26 cellular contexts compared by ENCODE assay signal in genomic region chr3:90129710-90130109, GRCh38.
"Had no signal": no experiment of that assay in that cellular context is flagged by ENCODE, and none has a peak within 500 bp of the region (broad histone marks: within the 10 kb centered on the region; RNA-seq: fewer than 3 reads in every experiment).

No MANE protein-coding gene starts in this region.

- H3K27me3 ChIP-seq: dorsolateral prefrontal cortex, esophagus squamous epithelium, gastrocnemius medialis, heart right ventricle, left lung had no signal

- FAIRE-seq: endothelial cell of umbilical vein, islet of Langerhans, keratinocyte had no signal

- H3K27ac ChIP-seq: coronary artery, dorsolateral prefrontal cortex, epithelial cell of prostate, esophagus squamous epithelium, gastrocnemius medialis, heart right ventricle, left lung, lower lobe of right lung had no signal

- H3K27ac Mint-ChIP-seq: memory B cell; naive thymus-derived CD4-positive, alpha-beta T cell had no signal

- H3K4me3 Mint-ChIP-seq: memory B cell; naive thymus-derived CD4-positive, alpha-beta T cell had no signal

- H3K9me3 ChIP-seq: gastrocnemius medialis had no signal

- H3K36me3 Mint-ChIP-seq: memory B cell; naive thymus-derived CD4-positive, alpha-beta T cell had no signal

- H3K36me3 ChIP-seq: esophagus squamous epithelium, gastrocnemius medialis, heart right ventricle, left lung, lower lobe of right lung had no signal

- H3K4me3 ChIP-seq: coronary artery, dorsolateral prefrontal cortex, esophagus squamous epithelium, gastrocnemius medialis, heart right ventricle, left lung, lower lobe of right lung had no signal

- H3K27me3 Mint-ChIP-seq: memory B cell; naive thymus-derived CD4-positive, alpha-beta T cell had no signal

- DNase-seq: dermis blood vessel endothelial cell; dorsolateral prefrontal cortex; effector CD4-positive, alpha-beta T cell; effector memory CD4-positive, alpha-beta T cell; erythroblast; esophagus squamous epithelium; foreskin fibroblast; foreskin melanocyte; gastrocnemius medialis; glutamatergic neuron; head of caudate nucleus; heart right ventricle; hippocampal formation; left cardiac atrium; left lung; left ventricle myocardium superior; lower lobe of right lung; mesendoderm; midbrain; naive thymus-derived CD4-positive, alpha-beta T cell had no signal

- H3K4me1 Mint-ChIP-seq: memory B cell; naive thymus-derived CD4-positive, alpha-beta T cell had no signal

- H3K4me1 ChIP-seq: esophagus squamous epithelium, gastrocnemius medialis, heart right ventricle, left lung, lower lobe of right lung had no signal
